Comparison of ENCODE assay signal across 11 cellular contexts in genomic region chr1:19414490-19414889, GRCh38.
DNase-seq lines count a peak whose midpoint lies in the region; ATAC-seq, FAIRE-seq and TF ChIP-seq lines count a peak whose summit lies in the region.
"Had no signal": no experiment of that assay in that cellular context is flagged by ENCODE, and none has a peak within 500 bp of the region (broad histone marks: within the 10 kb centered on the region; RNA-seq: fewer than 3 reads in every experiment).

No MANE protein-coding gene starts in this region.

- no peak overlapping the region for H3K4me3 ChIP-seq in Karpas-422 (ENCODE audit: low read length)
- H3K4me3 ChIP-seq: GM12878 had no signal

- no peaks in the 10 kb centered on the region for H3K9me2 ChIP-seq in Karpas-422 (replicated peaks; ENCODE audit: insufficient read depth, low read length)

- no peaks in the 10 kb centered on the region for H3K9me3 Mint-ChIP-seq in Calu3 (ENCODE audit: low read depth, unreplicated experiment)

- ATAC-seq in activated CD4-positive, CD25-positive, alpha-beta regulatory T cell treated with anti-CD3 and anti-CD28 coated beads, Interleukin-2, amount 50 U/mL, for 24 hours = no peak
- ATAC-seq: GM12878 had no signal

- peaks cover 10% of the 10 kb centered on the region for H4K20me1 ChIP-seq in Karpas-422 (ENCODE audit: insufficient read depth, low read depth, low read length)

- intact Hi-C loops in Calu3 (cut with micrococcal nuclease; ENCODE audit: unreplicated experiment) = no loop called here

- H3K36me3 Mint-ChIP-seq in Calu3 (ENCODE audit: insufficient read depth, unreplicated experiment) = peaks cover 26% of the 10 kb centered on the region

- peak overlapping the region; percentile 71 for H3K27ac ChIP-seq in Karpas-422 (ENCODE audit: low read length)
- peak overlapping the region; percentile 62 for H3K27ac ChIP-seq in cingulate gyrus (ENCODE audit: low read depth, low read length)

- peak overlapping the region; percentile 43 for H3K4me2 ChIP-seq in Karpas-422 (ENCODE audit: low read depth, low read length, poor library complexity, severe bottlenecking)

- H3K79me2 ChIP-seq in Karpas-422 (ENCODE audit: low read length) = peaks cover 97% of the 10 kb centered on the region

- H3K27me3 Mint-ChIP-seq in Calu3 (ENCODE audit: unreplicated experiment) = no peaks in the 10 kb centered on the region

- no peaks in the 10 kb centered on the region for H3K9me3 ChIP-seq in Karpas-422 (ENCODE audit: low read length)

- CTCF ChIA-PET in Calu3 (lab: Charles Lee) = no interaction called here

- no TSS peak for BruUV-seq in Calu3 (replicated peaks; lab: Mats Ljungman, UMichigan)

- H3K9ac ChIP-seq in Karpas-422 (ENCODE audit: low read length) = peak overlapping the region; percentile 43; the same call in 1 of the 2 replicates

- H3K4me3 Mint-ChIP-seq in Calu3 (ENCODE audit: low read depth, unreplicated experiment) = no peak overlapping the region

- FAIRE-seq in RCC 7860 (lab: Jason Lieb, UNC) = no peak
- FAIRE-seq: GM12878 had no signal

- no peaks in the 10 kb centered on the region for H3K27me3 ChIP-seq in Karpas-422 (ENCODE audit: low read length)

- no peak for TF ChIP-seq CTCF in Calu3 (IDR thresholded peaks at IDR 0.05; ENCODE audit: unreplicated experiment)
- TF ChIP-seq CTCF in GM20000 (IDR thresholded peaks at IDR 0.05; ENCODE audit: extremely low read depth, missing control alignments) = no peak

- H3K27ac Mint-ChIP-seq in Calu3 (ENCODE audit: unreplicated experiment) = no peak overlapping the region

- DNase-seq in Karpas-422 (no peak), midbrain (lab: John Stamatoyannopoulos, UW) (peak; percentile 66), stromal cell of bone marrow (ENCODE audit: low read depth) (peak; percentile 60), RCC 7860 (ENCODE audit: low spot score) (no peak), Calu3 (no peak), GM20000 (ENCODE audit: low spot score) (no peak)
- DNase-seq: COR-L47, occipital lobe had no signal

- H3K4me1 ChIP-seq in Karpas-422 (ENCODE audit: low read length) = peaks cover 68% of the 10 kb centered on the region

- H3K36me3 ChIP-seq in Karpas-422 (ENCODE audit: insufficient read depth, low read length) = peaks cover 9% of the 10 kb centered on the region; the same call in 1 of the 2 replicates

- no peaks in the 10 kb centered on the region for H3K4me1 Mint-ChIP-seq in Calu3 (ENCODE audit: low read depth, unreplicated experiment)

- H2AFZ ChIP-seq in Karpas-422 (ENCODE audit: low read length) = no peak overlapping the region

Comparison
In these comparisons a context has a peak if more than half of its experiments do, and no peak if none do; other contexts are left out.
1. DNase-seq: peak in midbrain (single experiment) and stromal cell of bone marrow (single experiment); none in Karpas-422 (single experiment), RCC 7860 (single experiment), Calu3 (single experiment) and GM20000 (single experiment).